ENCODE assay signal across 25 cellular contexts in the genomic region with DNA sequence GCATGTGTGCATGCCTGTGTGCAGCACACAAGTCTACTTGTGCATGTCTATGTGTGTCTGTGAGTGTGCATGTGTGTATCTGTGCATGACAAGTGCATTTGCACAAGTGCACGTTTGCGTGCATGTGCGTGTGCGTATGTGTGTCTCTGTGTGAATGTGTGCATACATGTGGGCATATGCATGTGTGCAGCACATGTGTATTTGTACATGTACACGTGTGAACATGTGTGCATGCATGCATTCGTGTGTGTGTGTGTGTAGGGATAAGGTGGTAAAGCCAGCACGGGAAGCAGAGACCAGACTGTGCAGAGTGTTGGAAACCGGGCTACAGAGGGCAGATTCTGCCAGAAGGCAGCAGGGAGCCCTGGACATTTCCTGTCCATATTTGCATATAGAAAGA. TPM values are rescaled to one million over a fixed set of nuclear protein-coding genes. Genes with fewer than 3 reads are reported as not detected.
DNase-seq lines count a peak whose midpoint lies in the region; ATAC-seq and TF ChIP-seq lines count a peak whose summit lies in the region.
"Had no signal": no experiment of that assay in that cellular context is flagged by ENCODE, and none has a peak within 500 bp of the region (broad histone marks: within the 10 kb centered on the region; RNA-seq: fewer than 3 reads in every experiment).

No MANE protein-coding gene starts in this region.

- peaks cover 22% of the 10 kb centered on the region for H3K4me1 Mint-ChIP-seq in activated CD4-positive, alpha-beta T cell treated with anti-CD3 and anti-CD28 coated beads, Interleukin-2, amount 10 ng/mL, durations not matched to agents 24 days and 14 days
- H3K4me1 Mint-ChIP-seq in T-cell (peaks cover 26 to 41% (median 27%) of the 10 kb centered on the region in 3 donors), glutamatergic neuron (ENCODE audit: low read depth, unreplicated experiment) (peaks cover 35% of the 10 kb centered on the region), type B pancreatic cell (ENCODE audit: unreplicated experiment) (peaks cover 30% of the 10 kb centered on the region)
- H3K4me1 Mint-ChIP-seq in activated naive CD8-positive, alpha-beta T cell treated with anti-CD3 and anti-CD28 coated beads for 36 hours = peaks cover 13% of the 10 kb centered on the region

- no peak for ATAC-seq in T-cell (replicated peaks in 1 of 4)

- intact Hi-C loops in activated CD4-positive, alpha-beta T cell treated with anti-CD3 and anti-CD28 coated beads, Interleukin-2, amount 10 ng/mL, durations not matched to agents 24 days and 14 days (cut with micrococcal nuclease) = no loop called here
- intact Hi-C loops in testis (cut with DNase I; ENCODE audit: low total_unique reads) = no loop called here

- H3K27ac ChIP-seq in testis = no peak overlapping the region
- H3K27ac ChIP-seq: 22Rv1, RWPE1 had no signal

- no peak for TF ChIP-seq CTCF in glutamatergic neuron (IDR thresholded peaks at IDR 0.05; ENCODE audit: partially characterized antibody, unreplicated experiment)
- no peak for TF ChIP-seq CTCF in type B pancreatic cell (conservative IDR thresholded peaks at IDR 0.05)
- no peak for TF ChIP-seq CTCF in testis (IDR thresholded peaks at IDR 0.05)

- H3K27me3 ChIP-seq in testis = no peaks in the 10 kb centered on the region

- DNase-seq in activated CD4-positive, alpha-beta T cell treated with anti-CD3 and anti-CD28 coated beads, Interleukin-2, amount 10 ng/mL, durations not matched to agents 24 days and 14 days = no peak
- no peak for DNase-seq in activated CD4-positive, alpha-beta T cell treated with anti-CD3 and anti-CD28 coated beads for 1 hour
- DNase-seq in T-cell (no peak), glutamatergic neuron (peak; percentile 68), type B pancreatic cell (ENCODE audit: extremely low spot score, unreplicated experiment) (no peak), DMS114 treated with DMSO at 0.1 percent for 48 hours (lab: John Stamatoyannopoulos, UW; ENCODE audit: unreplicated experiment) (no peak), testis (no peak)
- DNase-seq in activated naive CD8-positive, alpha-beta T cell treated with anti-CD3 and anti-CD28 coated beads for 36 hours = no peak
- DNase-seq: ACHN; C1 segment of cervical spinal cord; Calu3; CD8-positive, alpha-beta memory T cell; GDM1; HFFc6; MM.1S; NCI-H1092; NCI-H1436 treated with DMSO at 0.1 percent for 48 hours; NCI-H1930; NCI-H2227 treated with DMSO at 0.1 percent for 48 hours; NCI-H510A treated with DMSO at 0.1 percent for 48 hours; NCI-H748 treated with DMSO at 0.1 percent for 48 hours; SHP77 treated with DMSO at 0.1 percent for 48 hours had no signal

- no peaks in the 10 kb centered on the region for H3K9me3 Mint-ChIP-seq in activated CD4-positive, alpha-beta T cell treated with anti-CD3 and anti-CD28 coated beads, Interleukin-2, amount 10 ng/mL, durations not matched to agents 24 days and 14 days
- H3K9me3 Mint-ChIP-seq in T-cell = no peaks in the 10 kb centered on the region
- peaks cover 28% of the 10 kb centered on the region for H3K9me3 Mint-ChIP-seq in glutamatergic neuron (ENCODE audit: unreplicated experiment)
- H3K9me3 Mint-ChIP-seq in type B pancreatic cell = no peaks in the 10 kb centered on the region
- H3K9me3 Mint-ChIP-seq in activated naive CD8-positive, alpha-beta T cell treated with anti-CD3 and anti-CD28 coated beads for 36 hours = no peaks in the 10 kb centered on the region
- H3K9me3 Mint-ChIP-seq: CD8-positive, alpha-beta memory T cell; HFFc6 had no signal

- POLR2A ChIA-PET in T-cell (lab: Charles Lee) = no interaction called here

- H3K9me3 ChIP-seq in testis = no peaks in the 10 kb centered on the region
- H3K9me3 ChIP-seq: SK-N-SH had no signal

- CTCF ChIA-PET in T-cell (lab: Charles Lee) = no interaction called here

- no peaks in the 10 kb centered on the region for H3K36me3 ChIP-seq in testis (ENCODE audit: low read depth, missing control alignments)

- H3K4me3 Mint-ChIP-seq in activated CD4-positive, alpha-beta T cell treated with anti-CD3 and anti-CD28 coated beads, Interleukin-2, amount 10 ng/mL, durations not matched to agents 24 days and 14 days = no peak overlapping the region
- peak overlapping the region in 1 of 3 donors; percentile 47 for H3K4me3 Mint-ChIP-seq in T-cell
- H3K4me3 Mint-ChIP-seq in glutamatergic neuron (ENCODE audit: unreplicated experiment) = peak overlapping the region; percentile 73
- H3K4me3 Mint-ChIP-seq in type B pancreatic cell = no peak overlapping the region
- no peak overlapping the region for H3K4me3 Mint-ChIP-seq in activated naive CD8-positive, alpha-beta T cell treated with anti-CD3 and anti-CD28 coated beads for 36 hours
- H3K4me3 Mint-ChIP-seq: HFFc6 had no signal

- 51 to 52% methylated on average over 8 of the region's 8 CpGs for WGBS in testis, 2 donors

- H3K36me3 Mint-ChIP-seq in activated CD4-positive, alpha-beta T cell treated with anti-CD3 and anti-CD28 coated beads, Interleukin-2, amount 10 ng/mL, durations not matched to agents 24 days and 14 days (ENCODE audit: low read depth) = no peaks in the 10 kb centered on the region
- no peaks in the 10 kb centered on the region for H3K36me3 Mint-ChIP-seq in T-cell
- H3K36me3 Mint-ChIP-seq in glutamatergic neuron (ENCODE audit: unreplicated experiment) = no peaks in the 10 kb centered on the region
- H3K36me3 Mint-ChIP-seq in type B pancreatic cell = no peaks in the 10 kb centered on the region
- H3K36me3 Mint-ChIP-seq in activated naive CD8-positive, alpha-beta T cell treated with anti-CD3 and anti-CD28 coated beads for 36 hours = no peaks in the 10 kb centered on the region
- H3K36me3 Mint-ChIP-seq: CD8-positive, alpha-beta memory T cell had no signal

- peak overlapping the region; percentile 45 for H3K27ac Mint-ChIP-seq in activated CD4-positive, alpha-beta T cell treated with anti-CD3 and anti-CD28 coated beads, Interleukin-2, amount 10 ng/mL, durations not matched to agents 24 days and 14 days
- peak overlapping the region; percentile 19 to 45 for H3K27ac Mint-ChIP-seq in T-cell
- peak overlapping the region; percentile 98 for H3K27ac Mint-ChIP-seq in glutamatergic neuron (ENCODE audit: unreplicated experiment)
- peak overlapping the region; percentile 9 for H3K27ac Mint-ChIP-seq in type B pancreatic cell
- no peak overlapping the region for H3K27ac Mint-ChIP-seq in activated naive CD8-positive, alpha-beta T cell treated with anti-CD3 and anti-CD28 coated beads for 36 hours
- H3K27ac Mint-ChIP-seq: CD8-positive, alpha-beta memory T cell; HFFc6 had no signal

- no peak for TF ChIP-seq POLR2A in testis (IDR thresholded peaks at IDR 0.05)

- H3K4me1 ChIP-seq in testis = no peaks in the 10 kb centered on the region

- H3K4me3 ChIP-seq in testis = no peak overlapping the region

- H3K27me3 Mint-ChIP-seq in activated CD4-positive, alpha-beta T cell treated with anti-CD3 and anti-CD28 coated beads, Interleukin-2, amount 10 ng/mL, durations not matched to agents 24 days and 14 days = no peaks in the 10 kb centered on the region
- no peaks in the 10 kb centered on the region for H3K27me3 Mint-ChIP-seq in T-cell
- peaks cover 27% of the 10 kb centered on the region for H3K27me3 Mint-ChIP-seq in glutamatergic neuron (ENCODE audit: unreplicated experiment)
- H3K27me3 Mint-ChIP-seq in type B pancreatic cell = no peaks in the 10 kb centered on the region
- no peaks in the 10 kb centered on the region for H3K27me3 Mint-ChIP-seq in activated naive CD8-positive, alpha-beta T cell treated with anti-CD3 and anti-CD28 coated beads for 36 hours
- H3K27me3 Mint-ChIP-seq: CD8-positive, alpha-beta memory T cell had no signal

RNA-seq across cellular contexts. Expression of gene GNA12, which starts 35.9 kb away (rescaled TPM):
- 30.6 and 31.0 TPM in 2 replicates for total RNA-seq in activated CD4-positive, alpha-beta T cell treated with anti-CD3 and anti-CD28 coated beads, Interleukin-2, amount 10 ng/mL, durations not matched to agents 24 days and 14 days
- total RNA-seq in T-cell (10 to 100 TPM; 17.9 to 22.5 (median 22.1) TPM), glutamatergic neuron (ENCODE audit: unreplicated experiment) (66.2 TPM), type B pancreatic cell (ENCODE audit: low replicate concordance) (37.9 and 46.2 TPM in 2 replicates), testis (10 to 100 TPM; 50.0 to 69.6 TPM)
- polyA plus RNA-seq in testis (ENCODE audit: insufficient read depth, low read depth, low replicate concordance) = 53.2 TPM
- total RNA-seq in activated naive CD8-positive, alpha-beta T cell treated with anti-CD3 and anti-CD28 coated beads for 36 hours = 10 to 100 TPM; 15.1 to 17.9 TPM
